1 cellular context compared by ENCODE assay signal in the genomic region with DNA sequence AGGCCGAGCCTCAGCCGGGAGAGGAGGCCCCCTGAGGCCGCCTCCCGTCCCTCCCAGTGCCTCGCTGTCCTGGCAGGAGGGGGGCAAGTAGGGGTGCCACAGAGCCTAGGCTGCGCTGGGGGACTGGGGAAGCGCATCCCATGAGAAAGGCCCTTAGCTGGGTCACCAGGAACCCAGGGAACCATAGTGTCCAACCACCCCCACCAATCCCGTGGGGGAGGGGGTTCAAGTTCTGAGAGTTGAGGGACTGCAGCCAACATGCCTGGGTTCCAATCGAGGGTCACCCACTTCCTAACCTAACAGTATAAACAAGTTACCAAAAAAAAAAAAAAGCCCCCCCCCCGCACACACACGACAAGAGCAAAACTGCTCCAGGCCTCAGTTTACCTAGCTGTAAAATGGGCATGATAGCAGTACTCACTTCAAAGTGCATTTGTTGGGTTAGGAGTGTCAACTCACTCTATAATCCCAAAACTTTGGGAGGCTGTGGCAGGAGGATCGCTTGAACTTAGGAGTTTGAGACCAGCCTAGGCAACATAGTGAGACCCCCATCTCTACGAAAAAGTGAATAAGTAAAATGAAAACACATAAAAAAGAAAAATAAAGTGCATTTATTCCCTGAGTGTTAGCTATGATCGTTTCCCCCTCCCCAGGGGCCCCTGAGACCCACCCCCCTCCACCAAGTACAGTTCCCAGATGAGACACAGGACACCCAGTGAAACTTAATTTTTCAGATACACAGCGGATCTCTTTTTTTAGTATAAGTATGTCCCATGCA.
A peak's percentile ranks its signal among the peaks of the same experiment; 100 is the strongest.
TF ChIP-seq lines count a peak whose summit lies in the region.

No MANE protein-coding gene starts in this region.

TF ChIP-seq in HepG2, 621 proteins besides CTCF, POLR2A, EP300 and RAD21 (continues in another document):
- TF ChIP-seq MEF2D (CRISPR knock-in tag; IDR thresholded peaks at IDR 0.05) (0 out of 2 replicates have a peak, but pooled peaks have one; percentile 4), ZNF746 (CRISPR knock-in tag; IDR thresholded peaks at IDR 0.05) (0 out of 2 replicates have a peak, but pooled peaks have one; percentile 7), MYPOP (CRISPR knock-in tag; IDR thresholded peaks at IDR 0.05) (no peak), ZNF362 (CRISPR knock-in tag; IDR thresholded peaks at IDR 0.05; ENCODE audit: borderline replicate concordance) (peak; percentile 26; the same call in 1 of the 2 replicates), SIX1 (CRISPR knock-in tag; IDR thresholded peaks at IDR 0.05; ENCODE audit: borderline replicate concordance) (peak; percentile 30; the same call in 1 of the 2 replicates), MAX (IDR thresholded peaks at IDR 0.05) (peak; percentile 13; the same call in 1 of the 2 replicates), MTA1 (CRISPR knock-in tag; IDR thresholded peaks at IDR 0.05; ENCODE audit: borderline replicate concordance) (0 out of 2 replicates have a peak, but pooled peaks have one; percentile 38), HNF4G (IDR thresholded peaks at IDR 0.05; ENCODE audit: borderline replicate concordance, low read depth, low read length) (no peak), HNF4G (CRISPR knock-in tag; IDR thresholded peaks at IDR 0.05; ENCODE audit: borderline replicate concordance, low read depth) (no peak), SOX5 (CRISPR knock-in tag; IDR thresholded peaks at IDR 0.05; ENCODE audit: borderline replicate concordance) (no peak), ZNF460 (CRISPR knock-in tag; IDR thresholded peaks at IDR 0.05; ENCODE audit: borderline replicate concordance) (0 out of 2 replicates have a peak, but pooled peaks have one; percentile 27), UBTF (CRISPR knock-in tag; IDR thresholded peaks at IDR 0.05) (peak; percentile 6; the same call in 1 of the 2 replicates), ZNF670 (CRISPR knock-in tag; IDR thresholded peaks at IDR 0.05; ENCODE audit: borderline replicate concordance) (0 out of 2 replicates have a peak, but pooled peaks have one; percentile 38), ADNP (CRISPR knock-in tag; IDR thresholded peaks at IDR 0.05) (0 out of 2 replicates have a peak, but pooled peaks have one; percentile 25), KDM1A (CRISPR knock-in tag; IDR thresholded peaks at IDR 0.05) (peak; percentile 78; the same call in 1 of the 2 replicates), ZMYM3 (CRISPR knock-in tag; IDR thresholded peaks at IDR 0.05) (peak; percentile 57), HDAC1 (CRISPR knock-in tag; IDR thresholded peaks at IDR 0.05) (peak; percentile 72; the same call in 1 of the 2 replicates), FOXP1 (IDR thresholded peaks at IDR 0.05) (no peak), FOXP1 (CRISPR knock-in tag; IDR thresholded peaks at IDR 0.05) (no peak), ELF3 (CRISPR knock-in tag; IDR thresholded peaks at IDR 0.05) (0 out of 2 replicates have a peak, but pooled peaks have one; percentile 3), ARID2 (CRISPR knock-in tag; IDR thresholded peaks at IDR 0.05; ENCODE audit: borderline replicate concordance) (no peak), SRSF1 (optimal IDR thresholded peaks at IDR 0.05; ENCODE audit: low read depth, low read length) (peak; percentile 64), CBX5 (CRISPR knock-in tag; IDR thresholded peaks at IDR 0.05; ENCODE audit: borderline replicate concordance) (0 out of 2 replicates have a peak, but pooled peaks have one; percentile 9), RARG (CRISPR knock-in tag; IDR thresholded peaks at IDR 0.05; ENCODE audit: low read depth) (no peak), ZNF382 (CRISPR knock-in tag; IDR thresholded peaks at IDR 0.05; ENCODE audit: borderline replicate concordance) (no peak), ATF7-NPFF (CRISPR knock-in tag; IDR thresholded peaks at IDR 0.05; ENCODE audit: low read depth) (0 out of 2 replicates have a peak, but pooled peaks have one; percentile 38), ZNF652 (CRISPR knock-in tag; IDR thresholded peaks at IDR 0.05; ENCODE audit: borderline replicate concordance, low read depth) (no peak), ZNF770 (CRISPR knock-in tag; IDR thresholded peaks at IDR 0.05) (peak; percentile 98), FOXP4 (CRISPR knock-in tag; IDR thresholded peaks at IDR 0.05) (0 out of 2 replicates have a peak, but pooled peaks have one; percentile 4), CHD4 (IDR thresholded peaks at IDR 0.05; ENCODE audit: borderline replicate concordance, low read length) (peak; percentile 69; the same call in 1 of the 2 replicates), PHF21A (CRISPR knock-in tag; IDR thresholded peaks at IDR 0.05) (0 out of 2 replicates have a peak, but pooled peaks have one; percentile 2), MIER3 (CRISPR knock-in tag; IDR thresholded peaks at IDR 0.05; ENCODE audit: borderline replicate concordance) (0 out of 2 replicates have a peak, but pooled peaks have one; percentile 2), KDM4B (CRISPR knock-in tag; IDR thresholded peaks at IDR 0.05) (peak; percentile 12; the same call in 1 of the 2 replicates), ZNF629 (CRISPR knock-in tag; conservative IDR thresholded peaks at IDR 0.05) (peak; percentile 97)
- TF ChIP-seq, protein P1, sequence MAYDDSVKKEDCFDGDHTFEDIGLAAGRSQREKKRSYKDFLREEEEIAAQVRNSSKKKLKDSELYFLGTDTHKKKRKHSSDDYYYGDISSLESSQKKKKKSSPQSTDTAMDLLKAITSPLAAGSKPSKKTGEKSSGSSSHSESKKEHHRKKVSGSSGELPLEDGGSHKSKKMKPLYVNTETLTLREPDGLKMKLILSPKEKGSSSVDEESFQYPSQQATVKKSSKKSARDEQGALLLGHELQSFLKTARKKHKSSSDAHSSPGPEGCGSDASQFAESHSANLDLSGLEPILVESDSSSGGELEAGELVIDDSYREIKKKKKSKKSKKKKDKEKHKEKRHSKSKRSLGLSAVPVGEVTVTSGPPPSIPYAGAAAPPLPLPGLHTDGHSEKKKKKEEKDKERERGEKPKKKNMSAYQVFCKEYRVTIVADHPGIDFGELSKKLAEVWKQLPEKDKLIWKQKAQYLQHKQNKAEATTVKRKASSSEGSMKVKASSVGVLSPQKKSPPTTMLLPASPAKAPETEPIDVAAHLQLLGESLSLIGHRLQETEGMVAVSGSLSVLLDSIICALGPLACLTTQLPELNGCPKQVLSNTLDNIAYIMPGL (CRISPR knock-in tag; IDR thresholded peaks at IDR 0.05; ENCODE audit: borderline replicate concordance in 1 of 2, low read depth in 1 of 2), result 0 out of 4 replicates have a peak, but pooled peaks of 1 of the 2 experiments have one; percentile 2
- TF ChIP-seq, protein P2, sequence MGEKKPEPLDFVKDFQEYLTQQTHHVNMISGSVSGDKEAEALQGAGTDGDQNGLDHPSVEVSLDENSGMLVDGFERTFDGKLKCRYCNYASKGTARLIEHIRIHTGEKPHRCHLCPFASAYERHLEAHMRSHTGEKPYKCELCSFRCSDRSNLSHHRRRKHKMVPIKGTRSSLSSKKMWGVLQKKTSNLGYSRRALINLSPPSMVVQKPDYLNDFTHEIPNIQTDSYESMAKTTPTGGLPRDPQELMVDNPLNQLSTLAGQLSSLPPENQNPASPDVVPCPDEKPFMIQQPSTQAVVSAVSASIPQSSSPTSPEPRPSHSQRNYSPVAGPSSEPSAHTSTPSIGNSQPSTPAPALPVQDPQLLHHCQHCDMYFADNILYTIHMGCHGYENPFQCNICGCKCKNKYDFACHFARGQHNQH (CRISPR knock-in tag; IDR thresholded peaks at IDR 0.05), result 0 out of 2 replicates have a peak, but pooled peaks have one; percentile 10
- TF ChIP-seq, protein P3, sequence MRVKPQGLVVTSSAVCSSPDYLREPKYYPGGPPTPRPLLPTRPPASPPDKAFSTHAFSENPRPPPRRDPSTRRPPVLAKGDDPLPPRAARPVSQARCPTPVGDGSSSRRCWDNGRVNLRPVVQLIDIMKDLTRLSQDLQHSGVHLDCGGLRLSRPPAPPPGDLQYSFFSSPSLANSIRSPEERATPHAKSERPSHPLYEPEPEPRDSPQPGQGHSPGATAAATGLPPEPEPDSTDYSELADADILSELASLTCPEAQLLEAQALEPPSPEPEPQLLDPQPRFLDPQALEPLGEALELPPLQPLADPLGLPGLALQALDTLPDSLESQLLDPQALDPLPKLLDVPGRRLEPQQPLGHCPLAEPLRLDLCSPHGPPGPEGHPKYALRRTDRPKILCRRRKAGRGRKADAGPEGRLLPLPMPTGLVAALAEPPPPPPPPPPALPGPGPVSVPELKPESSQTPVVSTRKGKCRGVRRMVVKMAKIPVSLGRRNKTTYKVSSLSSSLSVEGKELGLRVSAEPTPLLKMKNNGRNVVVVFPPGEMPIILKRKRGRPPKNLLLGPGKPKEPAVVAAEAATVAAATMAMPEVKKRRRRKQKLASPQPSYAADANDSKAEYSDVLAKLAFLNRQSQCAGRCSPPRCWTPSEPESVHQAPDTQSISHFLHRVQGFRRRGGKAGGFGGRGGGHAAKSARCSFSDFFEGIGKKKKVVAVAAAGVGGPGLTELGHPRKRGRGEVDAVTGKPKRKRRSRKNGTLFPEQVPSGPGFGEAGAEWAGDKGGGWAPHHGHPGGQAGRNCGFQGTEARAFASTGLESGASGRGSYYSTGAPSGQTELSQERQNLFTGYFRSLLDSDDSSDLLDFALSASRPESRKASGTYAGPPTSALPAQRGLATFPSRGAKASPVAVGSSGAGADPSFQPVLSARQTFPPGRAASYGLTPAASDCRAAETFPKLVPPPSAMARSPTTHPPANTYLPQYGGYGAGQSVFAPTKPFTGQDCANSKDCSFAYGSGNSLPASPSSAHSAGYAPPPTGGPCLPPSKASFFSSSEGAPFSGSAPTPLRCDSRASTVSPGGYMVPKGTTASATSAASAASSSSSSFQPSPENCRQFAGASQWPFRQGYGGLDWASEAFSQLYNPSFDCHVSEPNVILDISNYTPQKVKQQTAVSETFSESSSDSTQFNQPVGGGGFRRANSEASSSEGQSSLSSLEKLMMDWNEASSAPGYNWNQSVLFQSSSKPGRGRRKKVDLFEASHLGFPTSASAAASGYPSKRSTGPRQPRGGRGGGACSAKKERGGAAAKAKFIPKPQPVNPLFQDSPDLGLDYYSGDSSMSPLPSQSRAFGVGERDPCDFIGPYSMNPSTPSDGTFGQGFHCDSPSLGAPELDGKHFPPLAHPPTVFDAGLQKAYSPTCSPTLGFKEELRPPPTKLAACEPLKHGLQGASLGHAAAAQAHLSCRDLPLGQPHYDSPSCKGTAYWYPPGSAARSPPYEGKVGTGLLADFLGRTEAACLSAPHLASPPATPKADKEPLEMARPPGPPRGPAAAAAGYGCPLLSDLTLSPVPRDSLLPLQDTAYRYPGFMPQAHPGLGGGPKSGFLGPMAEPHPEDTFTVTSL (CRISPR knock-in tag; IDR thresholded peaks at IDR 0.05; ENCODE audit: borderline replicate concordance), result 0 out of 2 replicates have a peak, but pooled peaks have one; percentile 49
